10 cellular contexts compared by ENCODE assay signal in genomic region chr16:4513881-4514280, GRCh38.
DNase-seq lines count a peak whose midpoint lies in the region; ATAC-seq lines count a peak whose summit lies in the region.
"Had no signal": no experiment of that assay in that cellular context is flagged by ENCODE, and none has a peak within 500 bp of the region (broad histone marks: within the 10 kb centered on the region; RNA-seq: fewer than 3 reads in every experiment).

No MANE protein-coding gene starts in this region.

- ATAC-seq in central memory CD8-positive, alpha-beta T cell (replicated peaks; ENCODE audit: extremely low read depth, poor library complexity, severe bottlenecking), result no peak
- ATAC-seq in stimulated activated effector memory CD8-positive, alpha-beta T cell treated with anti-CD3 and anti-CD28 coated beads, Interleukin-12 subunit alpha, Interleukin-12 subunit beta, amount 100 ng/mL, for 72 hours, result no peak
- ATAC-seq: SK-N-SH treated with all-trans-retinoic acid at 6 μM for 48 hours had no signal

- peaks cover 36% of the 10 kb centered on the region for H3K4me1 Mint-ChIP-seq in T-helper 2 cell treated with Interferon-gamma antibody and Interleukin-4, amounts not matched to agents 5 μg/mL and 100 μg/mL, for 36 hours (ENCODE audit: low read depth)
- peaks cover 44% of the 10 kb centered on the region for H3K4me1 Mint-ChIP-seq in central memory CD8-positive, alpha-beta T cell
- peaks cover 52% of the 10 kb centered on the region for H3K4me1 Mint-ChIP-seq in stimulated activated effector memory CD8-positive, alpha-beta T cell treated with anti-CD3 and anti-CD28 coated beads, Interleukin-12 subunit alpha, Interleukin-12 subunit beta, amount 100 ng/mL, for 72 hours

- no peaks in the 10 kb centered on the region for H3K27me3 Mint-ChIP-seq in T-helper 2 cell treated with Interferon-gamma antibody and Interleukin-4, amounts not matched to agents 5 μg/mL and 100 μg/mL, for 36 hours (ENCODE audit: low read depth)
- H3K27me3 Mint-ChIP-seq in central memory CD8-positive, alpha-beta T cell, result no peaks in the 10 kb centered on the region

- peaks cover 41% of the 10 kb centered on the region for H3K36me3 Mint-ChIP-seq in T-helper 2 cell treated with Interferon-gamma antibody and Interleukin-4, amounts not matched to agents 5 μg/mL and 100 μg/mL, for 36 hours (ENCODE audit: low read depth)
- H3K36me3 Mint-ChIP-seq in central memory CD8-positive, alpha-beta T cell (ENCODE audit: insufficient read depth), result peaks cover 27% of the 10 kb centered on the region
- H3K36me3 Mint-ChIP-seq in stimulated activated effector memory CD8-positive, alpha-beta T cell treated with anti-CD3 and anti-CD28 coated beads, Interleukin-12 subunit alpha, Interleukin-12 subunit beta, amount 100 ng/mL, for 72 hours, result peaks cover 53% of the 10 kb centered on the region

- in situ Hi-C loops in KBM-7 (cut with MboI; ENCODE audit: low pct_unique_long_range_greater_than_20kb, low sequenced_read_pairs), result no loop called here

- H3K4me3 Mint-ChIP-seq in T-helper 2 cell treated with Interferon-gamma antibody and Interleukin-4, amounts not matched to agents 5 μg/mL and 100 μg/mL, for 36 hours, result peak overlapping the region; percentile 78
- no peak overlapping the region for H3K4me3 Mint-ChIP-seq in central memory CD8-positive, alpha-beta T cell
- peak overlapping the region; percentile 54 for H3K4me3 Mint-ChIP-seq in stimulated activated effector memory CD8-positive, alpha-beta T cell treated with anti-CD3 and anti-CD28 coated beads, Interleukin-12 subunit alpha, Interleukin-12 subunit beta, amount 100 ng/mL, for 72 hours

- peak overlapping the region; percentile 92 for H3K27ac Mint-ChIP-seq in T-helper 2 cell treated with Interferon-gamma antibody and Interleukin-4, amounts not matched to agents 5 μg/mL and 100 μg/mL, for 36 hours
- H3K27ac Mint-ChIP-seq in central memory CD8-positive, alpha-beta T cell (ENCODE audit: low read depth), result peak overlapping the region; percentile 94
- H3K27ac Mint-ChIP-seq in stimulated activated effector memory CD8-positive, alpha-beta T cell treated with anti-CD3 and anti-CD28 coated beads, Interleukin-12 subunit alpha, Interleukin-12 subunit beta, amount 100 ng/mL, for 72 hours, result peak overlapping the region; percentile 96

- H3K9me3 Mint-ChIP-seq in T-helper 2 cell treated with Interferon-gamma antibody and Interleukin-4, amounts not matched to agents 5 μg/mL and 100 μg/mL, for 36 hours, result no peaks in the 10 kb centered on the region
- H3K9me3 Mint-ChIP-seq in central memory CD8-positive, alpha-beta T cell, result no peaks in the 10 kb centered on the region
- H3K9me3 Mint-ChIP-seq in stimulated activated effector memory CD8-positive, alpha-beta T cell treated with anti-CD3 and anti-CD28 coated beads, Interleukin-12 subunit alpha, Interleukin-12 subunit beta, amount 100 ng/mL, for 72 hours, result no peaks in the 10 kb centered on the region

- DNase-seq in T-helper 2 cell treated with Interferon-gamma antibody and Interleukin-4, amounts not matched to agents 5 μg/mL and 100 μg/mL, for 36 hours (ENCODE audit: low spot score), result no peak
- DNase-seq in T-helper 2 cell (no peak), KBM-7 (no peak)
- no peak for DNase-seq in central memory CD8-positive, alpha-beta T cell (ENCODE audit: low spot score in 2 of 2)
- no peak for DNase-seq in stimulated activated effector memory CD8-positive, alpha-beta T cell treated with anti-CD3 and anti-CD28 coated beads, Interleukin-12 subunit alpha, Interleukin-12 subunit beta, amount 100 ng/mL, for 72 hours (ENCODE audit: low spot score in 2 of 2)
- DNase-seq in stimulated activated CD4-positive, alpha-beta T cell treated with anti-CD3 and anti-CD28 coated beads, Interleukin-2, amount 100 ng/mL, for 48 hours, result no peak
- DNase-seq: activated CD8-positive, alpha-beta memory T cell treated with anti-CD3 and anti-CD28 coated beads for 24 hours; GM23248; NCI-H524 had no signal
